ENCODE assay signal across 7 cellular contexts in the genomic region with DNA sequence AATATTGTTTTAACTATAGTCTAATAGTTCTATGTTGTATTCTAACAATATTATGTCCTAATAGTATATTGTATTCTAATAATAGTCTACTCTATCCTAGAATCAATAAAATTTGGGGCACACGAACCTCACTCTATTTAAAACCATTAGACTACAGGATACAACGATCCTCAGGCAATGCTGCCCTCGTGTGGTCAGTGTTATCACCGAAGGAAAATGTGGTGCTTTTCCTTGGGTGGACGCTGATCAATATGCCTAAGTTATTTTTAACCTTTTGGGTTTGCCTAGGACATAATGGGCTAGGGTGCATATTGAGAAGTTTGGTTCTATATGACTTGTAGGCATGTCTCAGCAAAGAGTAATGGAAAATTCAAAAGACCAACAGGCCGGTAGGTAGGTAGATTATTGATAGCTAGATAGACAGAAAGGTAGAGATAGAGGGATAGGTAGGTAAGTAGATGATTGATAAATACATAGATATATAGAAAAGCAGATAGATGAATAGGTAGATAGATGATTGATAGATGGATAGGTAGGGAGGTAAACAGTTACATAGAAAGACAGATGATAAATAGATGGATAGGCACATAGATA.
DNase-seq lines count a peak whose midpoint lies in the region; ATAC-seq and FAIRE-seq lines count a peak whose summit lies in the region.

No MANE protein-coding gene starts in this region.

- ATAC-seq in GM21786 (IDR thresholded peaks at IDR 0.05; ENCODE audit: unreplicated experiment) (peak; percentile 86), HG02981 (IDR thresholded peaks at IDR 0.05; ENCODE audit: unreplicated experiment) (no peak)
- ATAC-seq in activated T-cell treated with anti-CD3 and anti-CD28 coated beads, Interleukin-2, amount 50 U/mL, for 4 hours: no peak

- H3K27me3 Mint-ChIP-seq in activated T-cell treated with anti-CD3 and anti-CD28 coated beads, Interleukin-2, amount 50 U/mL, for 4 hours (ENCODE audit: low read depth): no peaks in the 10 kb centered on the region

- no peak for FAIRE-seq in frontal cortex (lab: Jason Lieb, UNC)

- no peaks in the 10 kb centered on the region for H3K4me1 Mint-ChIP-seq in activated T-cell treated with anti-CD3 and anti-CD28 coated beads, Interleukin-2, amount 50 U/mL, for 4 hours (ENCODE audit: low read depth)

- H3K9me3 Mint-ChIP-seq in activated T-cell treated with anti-CD3 and anti-CD28 coated beads, Interleukin-2, amount 50 U/mL, for 4 hours: no peaks in the 10 kb centered on the region

- H3K36me3 Mint-ChIP-seq in activated T-cell treated with anti-CD3 and anti-CD28 coated beads, Interleukin-2, amount 50 U/mL, for 4 hours (ENCODE audit: insufficient read depth): peaks cover under 1% of the 10 kb centered on the region

- DNase-seq in GM03348 (ENCODE audit: low spot score): peak; percentile 52
- peak; percentile 22 for DNase-seq in NCI-H2171 treated with DMSO at 0.1 percent for 48 hours (lab: John Stamatoyannopoulos, UW)
- peak; percentile 32 for DNase-seq in activated T-cell treated with anti-CD3 and anti-CD28 coated beads, Interleukin-2, amount 50 U/mL, for 4 hours
- DNase-seq in frontal cortex (ENCODE audit: low spot score in 2 of 2): peak; percentile 18 to 46
- DNase-seq in retina: peak; percentile 23

- no peak overlapping the region for H3K4me3 Mint-ChIP-seq in activated T-cell treated with anti-CD3 and anti-CD28 coated beads, Interleukin-2, amount 50 U/mL, for 4 hours
